Comparison of ENCODE assay signal across 8 cellular contexts in genomic region chr17:42677921-42678781, GRCh38. TPM values are rescaled to one million over a fixed set of nuclear protein-coding genes. Genes with fewer than 3 reads are reported as not detected.
DNase-seq lines count a peak whose midpoint lies in the region; ATAC-seq, FAIRE-seq and TF ChIP-seq lines count a peak whose summit lies in the region.

No MANE protein-coding gene starts in this region.

- FAIRE-seq in kidney (lab: Jason Lieb, UNC): no peak

- DNase-seq in G401 (ENCODE audit: low spot score) (peak; percentile 90), NCI-H460 (ENCODE audit: extremely low read depth, low read depth) (peak; percentile 94), cerebellum (ENCODE audit: low spot score) (peak; percentile 95), kidney (peak; percentile 96)
- DNase-seq in activated CD4-positive, alpha-beta T cell treated with anti-CD3 and anti-CD28 coated beads for 24 hours (ENCODE audit: low read depth in 2 of 2): peak; percentile 67 to 72
- DNase-seq in stimulated activated CD4-positive, alpha-beta T cell treated with anti-CD3 and anti-CD28 coated beads, Interleukin-12 subunit alpha, Interleukin-12 subunit beta, amount 100 ng/mL, for 48 hours (ENCODE audit: low read depth in 2 of 3, low spot score in 1 of 3): peak in 2 of 3 donors; percentile 63 to 75

- no peaks in the 10 kb centered on the region for H3K9me3 ChIP-seq in kidney (ENCODE audit: control insufficient read depth in 1 of 2, low read length in 2 of 2)

- in situ Hi-C loops in G401 (cut with HindIII; ENCODE audit: low sequenced_read_pairs): no loop called here

- intact Hi-C loops in kidney (cut with DNase I): no loop called here

- H3K4me3 ChIP-seq in kidney (ENCODE audit: low read length in 2 of 2): peak overlapping the region; percentile 65 to 74

- peak overlapping the region; percentile 19 to 83 for H3K9ac ChIP-seq in kidney (ENCODE audit: low read length in 2 of 2)

- H3K4me1 ChIP-seq in kidney (ENCODE audit: control insufficient read depth in 1 of 2, insufficient read depth in 1 of 2, low read depth in 1 of 2, low read length in 2 of 2): peaks cover 3 to 46% of the 10 kb centered on the region in 2 donors

- H3K27ac ChIP-seq in kidney (ENCODE audit: low read depth in 2 of 2, low read length in 2 of 2): peak overlapping the region; percentile 89 to 97

- ATAC-seq in HG03159 (IDR thresholded peaks at IDR 0.05; ENCODE audit: unreplicated experiment): peak; percentile 25
- ATAC-seq in GM19328 (IDR thresholded peaks at IDR 0.05; ENCODE audit: unreplicated experiment): no peak

- TF ChIP-seq CTCF in kidney (IDR thresholded peaks at IDR 0.05; ENCODE audit: borderline replicate concordance, extremely low read depth, insufficient read depth): no peak

- H3K36me3 ChIP-seq in kidney (ENCODE audit: control insufficient read depth in 1 of 2, insufficient read depth in 2 of 2, low read length in 2 of 2): peaks cover 0 to 1% of the 10 kb centered on the region in 2 donors

RNA-seq across cellular contexts. Expression of gene PLEKHH3, which starts 1.4 kb away (rescaled TPM):
- 46.1 and 51.0 TPM in 2 replicates for total RNA-seq in G401 (2014; rRNA removed; shearing (Covaris generic))
- total RNA-seq in NCI-H460 (2014; rRNA removed; shearing (Covaris generic)): 18.3 and 19.4 TPM in 2 replicates
- 67.7 and 88.3 TPM in 2 replicates for polyA plus RNA-seq in NCI-H460 (2014; cell fraction: nucleus; rRNA removed)
- total RNA-seq in cerebellum: 5.0 TPM
- total RNA-seq in kidney: 21.2 TPM
- polyA plus RNA-seq in kidney (ENCODE audit: insufficient read depth, low read depth, low replicate concordance): 23.2 TPM

RNA-seq across cellular contexts. Expression of gene CCR10, which starts 3.5 kb away (rescaled TPM):
- total RNA-seq in G401 (2014; rRNA removed; shearing (Covaris generic)): 20.1 and 24.2 TPM in 2 replicates
- 0.30 and 0.66 TPM in 2 replicates for total RNA-seq in NCI-H460 (2014; rRNA removed; shearing (Covaris generic))
- 0.33 and 0.84 TPM in 2 replicates for polyA plus RNA-seq in NCI-H460 (2014; cell fraction: nucleus; rRNA removed)
- total RNA-seq in cerebellum (0.91 TPM), kidney (1.4 TPM)
- 1.7 TPM for polyA plus RNA-seq in kidney (ENCODE audit: insufficient read depth, low read depth, low replicate concordance)

RNA-seq across cellular contexts. Expression of gene CNTNAP1, which starts 4.2 kb away (rescaled TPM):
- 11.4 and 13.3 TPM in 2 replicates for total RNA-seq in G401 (2014; rRNA removed; shearing (Covaris generic))
- 6.7 and 6.8 TPM in 2 replicates for total RNA-seq in NCI-H460 (2014; rRNA removed; shearing (Covaris generic))
- polyA plus RNA-seq in NCI-H460 (2014; cell fraction: nucleus; rRNA removed): 18.9 and 29.0 TPM in 2 replicates
- total RNA-seq in cerebellum (13.0 TPM), kidney (9.1 TPM)
- polyA plus RNA-seq in kidney (ENCODE audit: insufficient read depth, low read depth, low replicate concordance): 1.4 TPM

RNA-seq across cellular contexts. Expression of gene TUBG2, which starts 19.1 kb away (rescaled TPM):
- total RNA-seq in G401 (2014; rRNA removed; shearing (Covaris generic)): 1.1 and 3.2 TPM in 2 replicates
- 10.2 and 11.5 TPM in 2 replicates for total RNA-seq in NCI-H460 (2014; rRNA removed; shearing (Covaris generic))
- 42.5 and 47.8 TPM in 2 replicates for polyA plus RNA-seq in NCI-H460 (2014; cell fraction: nucleus; rRNA removed)
- total RNA-seq in cerebellum (13.8 TPM), kidney (19.9 TPM)
- 39.9 TPM for polyA plus RNA-seq in kidney (ENCODE audit: insufficient read depth, low read depth, low replicate concordance)
